ENCODE assay signal across 27 cellular contexts in genomic region chr20:24811020-24811419, GRCh38.
"Had no signal": no experiment of that assay in that cellular context is flagged by ENCODE, and none has a peak within 500 bp of the region (broad histone marks: within the 10 kb centered on the region; RNA-seq: fewer than 3 reads in every experiment).

No MANE protein-coding gene starts in this region.

- H3K36me3 ChIP-seq: neural progenitor cell, neutrophil, ovary, stomach, thoracic aorta, thyroid gland, tibial nerve, upper lobe of left lung, vagina had no signal

- FAIRE-seq: urothelium cell line had no signal

- H3K27ac ChIP-seq: neural progenitor cell, neutrophil, ovary, parathyroid adenoma, psoas muscle, skin epidermis, stomach, thoracic aorta, thyroid gland, tibial nerve, upper lobe of left lung, vagina had no signal

- DNase-seq: naive thymus-derived CD4-positive, alpha-beta T cell; natural killer cell; nucleus accumbens; ovary; psoas muscle; right cardiac atrium; stimulated activated CD4-positive, alpha-beta T cell treated with anti-CD3 and anti-CD28 coated beads, Interleukin-15, amount 100 ng/mL, for 24 hours; stimulated activated CD4-positive, alpha-beta T cell treated with anti-CD3 and anti-CD28 coated beads, Interleukin-2, amount 100 ng/mL, for 24 hours; stimulated activated CD4-positive, alpha-beta T cell treated with anti-CD3 and anti-CD28 coated beads, Interleukin-2, amount 100 ng/mL, for 48 hours; stimulated activated CD4-positive, alpha-beta T cell treated with anti-CD3 and anti-CD28 coated beads, Interleukin-4, amount 100 ng/mL, for 24 hours; stimulated activated naive B cell treated with anti-CD40 and anti-IgM and Interleukin-4, amounts not matched to agents 10 μg/mL and 1 μg/mL and 100 μg/mL, for 72 hours; stimulated activated naive CD4-positive, alpha-beta T cell treated with Interleukin-2 at 50 U/mL for 16 hours; stomach; thyroid gland; trophoblast cell; upper lobe of left lung had no signal

- H3K27me3 ChIP-seq: neural progenitor cell, neutrophil, ovary, thyroid gland, tibial nerve, upper lobe of left lung, vagina had no signal

- ATAC-seq: naive thymus-derived CD4-positive, alpha-beta T cell; natural killer cell; psoas muscle; right cardiac atrium; sciatic nerve; stimulated activated effector memory CD8-positive, alpha-beta T cell treated with anti-CD3 and anti-CD28 coated beads, Interleukin-12 subunit alpha, Interleukin-12 subunit beta, amount 100 ng/mL, for 72 hours; stimulated activated naive B cell treated with anti-CD40 and anti-IgM and Interleukin-4, amounts not matched to agents 10 μg/mL and 1 μg/mL and 100 μg/mL, for 72 hours had no signal

- H3K9me3 ChIP-seq: neutrophil, ovary, psoas muscle, stomach, thoracic aorta, thyroid gland, upper lobe of left lung, vagina had no signal

- H3K9ac ChIP-seq: neural progenitor cell, parathyroid adenoma had no signal

- H3K4me1 ChIP-seq: neural progenitor cell, parathyroid adenoma, psoas muscle, stomach, tibial nerve, upper lobe of left lung, vagina had no signal

- H3K4me3 ChIP-seq: neural progenitor cell, ovary, psoas muscle, skin epidermis, smooth muscle cell, stomach, thoracic aorta, thyroid gland, tibial nerve, upper lobe of left lung, vagina had no signal

- H3K79me2 ChIP-seq: parathyroid adenoma had no signal

- H2AFZ ChIP-seq: neural progenitor cell, parathyroid adenoma had no signal

- H3K4me2 ChIP-seq: neural progenitor cell, smooth muscle cell had no signal
